21 cellular contexts compared by ENCODE assay signal in genomic region chr20:44199877-44200276, GRCh38. TPM values are rescaled to one million over a fixed set of nuclear protein-coding genes. Genes with fewer than 3 reads are reported as not detected.
DNase-seq lines count a peak whose midpoint lies in the region; ATAC-seq, FAIRE-seq and TF ChIP-seq lines count a peak whose summit lies in the region.
"Had no signal": no experiment of that assay in that cellular context is flagged by ENCODE, and none has a peak within 500 bp of the region (broad histone marks: within the 10 kb centered on the region; RNA-seq: fewer than 3 reads in every experiment).

No MANE protein-coding gene starts in this region.

- peaks cover 26% of the 10 kb centered on the region for H3K4me1 Mint-ChIP-seq in activated T-cell treated with anti-CD3 and anti-CD28 coated beads, Interleukin-2, amount 50 U/mL, for 72 hours (ENCODE audit: low read depth)
- peaks cover 29% of the 10 kb centered on the region for H3K4me1 Mint-ChIP-seq in astrocyte (ENCODE audit: low read depth, unreplicated experiment)

- no peak for DNase-seq in activated T-cell treated with anti-CD3 and anti-CD28 coated beads, Interleukin-2, amount 50 U/mL, for 72 hours
- no peak for DNase-seq in activated T-cell treated with anti-CD3 and anti-CD28 coated beads for 4 hours
- peak; percentile 76 for DNase-seq in RWPE2 (ENCODE audit: low spot score)
- no peak for DNase-seq in astrocyte (ENCODE audit: low read depth)
- DNase-seq in psoas muscle = no peak
- no peak for DNase-seq in PC-3
- DNase-seq in HK-2 (ENCODE audit: unreplicated experiment) = no peak
- DNase-seq: cortex of kidney, HCEC 1CT, NCI-H1105, NCI-H2029 treated with DMSO at 0.1 percent for 48 hours, NCI-H446 had no signal

- no peaks in the 10 kb centered on the region for H3K9me3 Mint-ChIP-seq in activated T-cell treated with anti-CD3 and anti-CD28 coated beads, Interleukin-2, amount 50 U/mL, for 72 hours
- H3K9me3 Mint-ChIP-seq in astrocyte (ENCODE audit: unreplicated experiment) = no peaks in the 10 kb centered on the region

- POLR2A ChIA-PET in PC-3 (lab: Charles Lee; ENCODE audit: unreplicated experiment) = no interaction called here

- CTCF ChIA-PET in PC-3 (lab: Charles Lee) = no interaction called here

- no peak overlapping the region for H3K4me3 Mint-ChIP-seq in activated T-cell treated with anti-CD3 and anti-CD28 coated beads, Interleukin-2, amount 50 U/mL, for 72 hours
- H3K4me3 Mint-ChIP-seq in astrocyte (ENCODE audit: unreplicated experiment) = no peak overlapping the region

- H3K27ac ChIP-seq in RWPE2 (ENCODE audit: poor library complexity, severe bottlenecking) = peak overlapping the region; percentile 0
- H3K27ac ChIP-seq in astrocyte (ENCODE audit: low read depth, low read length) = no peak overlapping the region
- peak overlapping the region; percentile 92 for H3K27ac ChIP-seq in psoas muscle
- H3K27ac ChIP-seq in PC-3 (ENCODE audit: low read length) = no peak overlapping the region
- H3K27ac ChIP-seq: C4-2B, thoracic aorta had no signal

- peaks cover 9% of the 10 kb centered on the region for H4K20me1 ChIP-seq in astrocyte (ENCODE audit: insufficient read depth, low read length)
- H4K20me1 ChIP-seq in PC-3 (ENCODE audit: low read length) = no peaks in the 10 kb centered on the region

- TF ChIP-seq CTCF in RWPE2 (IDR thresholded peaks at IDR 0.05; ENCODE audit: poor library complexity, severe bottlenecking) (no peak), astrocyte (IDR thresholded peaks at IDR 0.05; ENCODE audit: insufficient read depth, low read depth, low read length) (no peak), psoas muscle (IDR thresholded peaks at IDR 0.05) (no peak), PC-3 (conservative IDR thresholded peaks at IDR 0.05; ENCODE audit: low read depth, low read length) (no peak)

- peak overlapping the region; percentile 74 for H3K27ac Mint-ChIP-seq in activated T-cell treated with anti-CD3 and anti-CD28 coated beads, Interleukin-2, amount 50 U/mL, for 72 hours
- peak overlapping the region; percentile 14 for H3K27ac Mint-ChIP-seq in astrocyte (ENCODE audit: unreplicated experiment)

- ATAC-seq in activated T-cell treated with anti-CD3 and anti-CD28 coated beads, Interleukin-2, amount 50 U/mL, for 72 hours (replicated peaks in 1 of 2) = no peak
- no peak for ATAC-seq in RWPE2 (ENCODE audit: low read depth)
- no peak for ATAC-seq in psoas muscle
- no peak for ATAC-seq in PC-3
- ATAC-seq in GM19455 (IDR thresholded peaks at IDR 0.05; ENCODE audit: unreplicated experiment) = no peak
- ATAC-seq: activated CD4-positive, CD25-positive, alpha-beta regulatory T cell treated with anti-CD3 and anti-CD28 coated beads, Interleukin-2, amount 50 U/mL, for 24 hours; sciatic nerve had no signal

- FAIRE-seq in astrocyte (lab: Jason Lieb, UNC) = no peak
- FAIRE-seq: D721Med had no signal

- H3K9me3 ChIP-seq in RWPE2 (ENCODE audit: severe bottlenecking) = no peaks in the 10 kb centered on the region
- H3K9me3 ChIP-seq in astrocyte (ENCODE audit: insufficient read depth, low read depth, low read length) = no peaks in the 10 kb centered on the region
- H3K9me3 ChIP-seq in psoas muscle = no peaks in the 10 kb centered on the region
- H3K9me3 ChIP-seq in PC-3 (ENCODE audit: low read length) = no peaks in the 10 kb centered on the region
- H3K9me3 ChIP-seq: thoracic aorta had no signal

- H3K9me2 ChIP-seq in PC-3 (replicated peaks; ENCODE audit: low read length) = no peaks in the 10 kb centered on the region

- H3K79me2 ChIP-seq in astrocyte (ENCODE audit: insufficient read depth, low read length) (peaks cover 52% of the 10 kb centered on the region), PC-3 (ENCODE audit: low read length) (peaks cover 58% of the 10 kb centered on the region)

- H3K9ac ChIP-seq in astrocyte (ENCODE audit: low read length) (no peak overlapping the region), PC-3 (ENCODE audit: low read length) (no peak overlapping the region)

- H3K4me1 ChIP-seq in RWPE2 (ENCODE audit: insufficient read depth, poor library complexity, severe bottlenecking) = peaks cover 28% of the 10 kb centered on the region
- H3K4me1 ChIP-seq in astrocyte (ENCODE audit: insufficient read depth, low read length) = peaks cover 14% of the 10 kb centered on the region
- H3K4me1 ChIP-seq in psoas muscle = peaks cover 53% of the 10 kb centered on the region
- H3K4me1 ChIP-seq in PC-3 (ENCODE audit: insufficient read depth, low read length) = peaks cover 32% of the 10 kb centered on the region

- H3K27me3 ChIP-seq in RWPE2 (ENCODE audit: insufficient read depth, poor library complexity, severe bottlenecking) = no peaks in the 10 kb centered on the region
- H3K27me3 ChIP-seq in astrocyte (ENCODE audit: insufficient read depth, low read length) = no peaks in the 10 kb centered on the region
- H3K27me3 ChIP-seq in psoas muscle (ENCODE audit: insufficient read depth in 3 of 3, low read length in 2 of 3) = no peaks in the 10 kb centered on the region
- no peaks in the 10 kb centered on the region for H3K27me3 ChIP-seq in PC-3 (ENCODE audit: low read length)

- no peak overlapping the region for H2AFZ ChIP-seq in astrocyte (ENCODE audit: low read depth, low read length)
- no peak overlapping the region for H2AFZ ChIP-seq in PC-3 (ENCODE audit: low read length)

- peaks cover 3% of the 10 kb centered on the region for H3F3A ChIP-seq in PC-3 (ENCODE audit: low read length, unreplicated experiment)

- intact Hi-C loops in psoas muscle (cut with DNase I) = loop anchor here in 1 of 2 donors (10.0 kb wide), 1 partner anchor 1145 kb away; the partner anchor contains the start of gene SDC4
- intact Hi-C loops in PC-3 (cut with micrococcal nuclease) = loop anchor here (5.0 kb wide), 1 partner anchor 33 kb away; no protein-coding TSS in a partner anchor

- H3K36me3 ChIP-seq in RWPE2 (ENCODE audit: low read depth) (peaks cover 95% of the 10 kb centered on the region), astrocyte (ENCODE audit: insufficient read depth, low read length) (peaks cover 45% of the 10 kb centered on the region), psoas muscle (ENCODE audit: insufficient read depth in 1 of 2, low read depth in 1 of 2) (peaks cover 13 to 84% of the 10 kb centered on the region in 2 donors), PC-3 (ENCODE audit: low read depth, low read length) (peaks cover 62% of the 10 kb centered on the region)

- no TSS peak for BruUV-seq in PC-3 (replicated peaks; lab: Mats Ljungman, UMichigan)

- H3K4me3 ChIP-seq in RWPE2 (ENCODE audit: severe bottlenecking) = no peak overlapping the region
- H3K4me3 ChIP-seq in astrocyte (ENCODE audit: insufficient read depth, low read depth, low read length) = no peak overlapping the region
- H3K4me3 ChIP-seq in psoas muscle = no peak overlapping the region
- H3K4me3 ChIP-seq in PC-3 (ENCODE audit: low read length) = no peak overlapping the region
- H3K4me3 ChIP-seq: lung, thoracic aorta had no signal

- peaks cover 12 to 26% of the 10 kb centered on the region in 2 donors for H3K36me3 Mint-ChIP-seq in activated T-cell treated with anti-CD3 and anti-CD28 coated beads, Interleukin-2, amount 50 U/mL, for 72 hours (ENCODE audit: insufficient read depth in 2 of 2)
- H3K36me3 Mint-ChIP-seq in astrocyte (ENCODE audit: low read depth, unreplicated experiment) = peaks cover 27% of the 10 kb centered on the region

- 66 to 77% (median 73%) methylated on average over 4 of the region's 4 CpGs for WGBS in psoas muscle, 3 donors

- no peaks in the 10 kb centered on the region for H3K27me3 Mint-ChIP-seq in activated T-cell treated with anti-CD3 and anti-CD28 coated beads, Interleukin-2, amount 50 U/mL, for 72 hours (ENCODE audit: low read depth)
- no peaks in the 10 kb centered on the region for H3K27me3 Mint-ChIP-seq in astrocyte (ENCODE audit: low read depth, unreplicated experiment)

- H3K4me2 ChIP-seq in astrocyte (ENCODE audit: low read length) (no peak overlapping the region), PC-3 (ENCODE audit: low read length) (no peak overlapping the region)

RNA-seq across cellular contexts. Expression of gene OSER1, which starts 10.7 kb away (rescaled TPM):
- total RNA-seq in activated T-cell treated with anti-CD3 and anti-CD28 coated beads, Interleukin-2, amount 50 U/mL, for 72 hours = 10 to 100 TPM; 47.1 to 47.5 TPM
- total RNA-seq in astrocyte (28.9 and 30.9 TPM in 2 replicates), psoas muscle (10 to 100 TPM; 46.0 to 97.6 (median 61.7) TPM), PC-3 (2014; rRNA removed) (29.0 and 34.8 TPM in 2 replicates)
- 10 to 100 TPM; 47.4 to 75.7 (median 71.4) TPM for polyA plus RNA-seq in psoas muscle

RNA-seq across cellular contexts. Expression of gene JPH2, which starts 12.9 kb away (rescaled TPM):
- under 1 TPM; 0.29 to 0.46 TPM for total RNA-seq in activated T-cell treated with anti-CD3 and anti-CD28 coated beads, Interleukin-2, amount 50 U/mL, for 72 hours
- total RNA-seq in astrocyte = 18.1 and 18.5 TPM in 2 replicates
- 100 to 1,000 TPM in 1 of 4 donors, 10 to 100 TPM in 3; 48.0 to 145 (median 81.8) TPM for total RNA-seq in psoas muscle
- 10 to 100 TPM; 13.5 to 25.1 (median 19.9) TPM for polyA plus RNA-seq in psoas muscle
- total RNA-seq in PC-3 (2014; rRNA removed) = 15.5 and 15.8 TPM in 2 replicates

RNA-seq across cellular contexts. Expression of gene GDAP1L1, which starts 47.2 kb away (rescaled TPM):
- total RNA-seq in activated T-cell treated with anti-CD3 and anti-CD28 coated beads, Interleukin-2, amount 50 U/mL, for 72 hours = 1 to 10 TPM in 1 of 2 donors, under 1 TPM in 1; 1.00 to 1.0 TPM
- total RNA-seq in astrocyte = 0.64 and 0.77 TPM in 2 replicates
- total RNA-seq in psoas muscle = not detected
- polyA plus RNA-seq in psoas muscle = under 1 TPM in 1 of 3 donors, not detected in 2; 0.04 TPM
- total RNA-seq in PC-3 (2014; rRNA removed) = not detected in 2 replicates
- total RNA-seq: LHCN-M2, lung, omental fat pad, sciatic nerve, thoracic aorta had no signal

Comparison
In these comparisons a context has a peak if more than half of its experiments do, and no peak if none do; other contexts are left out.
1. H3K27ac ChIP-seq: peak in RWPE2 (single experiment) and psoas muscle (single experiment); none in astrocyte (single experiment) and PC-3 (single experiment).
2. RNA of gene JPH2, which starts 12.9 kb away (total RNA-seq): 48.0 to 145 TPM in psoas muscle, 18.1 to 18.5 TPM in astrocyte and 15.5 to 15.8 TPM in PC-3; 0.29 to 0.46 TPM in activated T-cell treated with anti-CD3 and anti-CD28 coated beads, Interleukin-2, amount 50 U/mL, for 72 hours; every median in the first group is over 10 times any median in the second.